ENCODE assay signal across 8 cellular contexts in genomic region chr9:41272879-41273548, GRCh38.
DNase-seq lines count a peak whose midpoint lies in the region; ATAC-seq and TF ChIP-seq lines count a peak whose summit lies in the region.
"Not testable (repeated sequence)": the region's sequence is repeated elsewhere in the genome, so short reads cannot be mapped to it uniquely, and the experiment has no call there.

No MANE protein-coding gene starts in this region.

- peak overlapping the region; percentile 65 for H3K27ac ChIP-seq in DOHH2 (ENCODE audit: low read depth, low read length)

- peak; percentile 61 for DNase-seq in activated naive CD8-positive, alpha-beta T cell treated with anti-CD3 and anti-CD28 coated beads, Interleukin-2, amount 10 ng/mL, durations not matched to agents 7 days and 5 days
- DNase-seq in glutamatergic neuron (peak; percentile 64), nephron progenitor cell (peak; percentile 43)
- peak; percentile 54 to 85 for DNase-seq in stimulated activated effector memory CD8-positive, alpha-beta T cell treated with anti-CD3 and anti-CD28 coated beads, Interleukin-12 subunit alpha, Interleukin-12 subunit beta, amount 100 ng/mL, for 72 hours (ENCODE audit: low spot score in 2 of 2)

- not testable (repeated sequence) for H3K27me3 ChIP-seq in DOHH2 (ENCODE audit: control insufficient read depth, low read length)

- not testable (repeated sequence) for H3K27me3 Mint-ChIP-seq in activated naive CD8-positive, alpha-beta T cell treated with anti-CD3 and anti-CD28 coated beads, Interleukin-2, amount 10 ng/mL, durations not matched to agents 7 days and 5 days; glutamatergic neuron (ENCODE audit: unreplicated experiment)
- peaks cover 19% of the 10 kb centered on the region for H3K27me3 Mint-ChIP-seq in nephron progenitor cell (ENCODE audit: low read depth, poor library complexity)

- H3K36me3 Mint-ChIP-seq in activated naive CD8-positive, alpha-beta T cell treated with anti-CD3 and anti-CD28 coated beads, Interleukin-2, amount 10 ng/mL, durations not matched to agents 7 days and 5 days; glutamatergic neuron (ENCODE audit: unreplicated experiment); nephron progenitor cell (ENCODE audit: low read depth); stimulated activated effector memory CD8-positive, alpha-beta T cell treated with anti-CD3 and anti-CD28 coated beads, Interleukin-12 subunit alpha, Interleukin-12 subunit beta, amount 100 ng/mL, for 72 hours: not testable (repeated sequence)

- peak overlapping the region; percentile 71 for H3K4me2 ChIP-seq in DOHH2 (ENCODE audit: low read length)

- TF ChIP-seq CTCF in DOHH2 (IDR thresholded peaks at IDR 0.05; ENCODE audit: low read depth, low read length, poor library complexity, severe bottlenecking); glutamatergic neuron (IDR thresholded peaks at IDR 0.05; ENCODE audit: partially characterized antibody, unreplicated experiment); nephron progenitor cell (IDR thresholded peaks at IDR 0.05): not testable (repeated sequence)

- POLR2A ChIA-PET in activated naive CD8-positive, alpha-beta T cell treated with anti-CD3 and anti-CD28 coated beads, Interleukin-2, amount 10 ng/mL, durations not matched to agents 7 days and 5 days (lab: Charles Lee): not testable (repeated sequence)

- H3K9me2 ChIP-seq in DOHH2 (replicated peaks; ENCODE audit: control insufficient read depth, low read length): not testable (repeated sequence)

- H3K4me1 ChIP-seq in DOHH2 (ENCODE audit: control insufficient read depth, low read length): not testable (repeated sequence)

- peak overlapping the region; percentile 74 for H3K4me3 ChIP-seq in DOHH2 (ENCODE audit: low read length)

- H3F3A ChIP-seq in DOHH2 (ENCODE audit: control insufficient read depth, insufficient read depth): not testable (repeated sequence)

- peaks cover 13% of the 10 kb centered on the region for H3K79me2 ChIP-seq in DOHH2 (ENCODE audit: control insufficient read depth, low read length)

- H3K4me3 Mint-ChIP-seq in activated naive CD8-positive, alpha-beta T cell treated with anti-CD3 and anti-CD28 coated beads, Interleukin-2, amount 10 ng/mL, durations not matched to agents 7 days and 5 days; glutamatergic neuron (ENCODE audit: unreplicated experiment); nephron progenitor cell: not testable (repeated sequence)
- peak overlapping the region; percentile 53 for H3K4me3 Mint-ChIP-seq in stimulated activated effector memory CD8-positive, alpha-beta T cell treated with anti-CD3 and anti-CD28 coated beads, Interleukin-12 subunit alpha, Interleukin-12 subunit beta, amount 100 ng/mL, for 72 hours

- not testable (repeated sequence) for H3K27ac Mint-ChIP-seq in activated naive CD8-positive, alpha-beta T cell treated with anti-CD3 and anti-CD28 coated beads, Interleukin-2, amount 10 ng/mL, durations not matched to agents 7 days and 5 days; glutamatergic neuron (ENCODE audit: unreplicated experiment); nephron progenitor cell; stimulated activated effector memory CD8-positive, alpha-beta T cell treated with anti-CD3 and anti-CD28 coated beads, Interleukin-12 subunit alpha, Interleukin-12 subunit beta, amount 100 ng/mL, for 72 hours

- H3K9me3 ChIP-seq in DOHH2 (ENCODE audit: control insufficient read depth, insufficient read depth, low read length): not testable (repeated sequence)

- ATAC-seq in GM21423 (IDR thresholded peaks at IDR 0.05; ENCODE audit: unreplicated experiment): peak; percentile 30
- peak; percentile 55 for ATAC-seq in HG03196 (IDR thresholded peaks at IDR 0.05; ENCODE audit: unreplicated experiment)
- ATAC-seq in SK-N-SH treated with all-trans-retinoic acid at 6 μM for 48 hours: peak; percentile 37
- ATAC-seq in activated naive CD8-positive, alpha-beta T cell treated with anti-CD3 and anti-CD28 coated beads, Interleukin-2, amount 10 ng/mL, durations not matched to agents 7 days and 5 days (ENCODE audit: low read depth): not testable (repeated sequence)
- peak; percentile 20 for ATAC-seq in stimulated activated effector memory CD8-positive, alpha-beta T cell treated with anti-CD3 and anti-CD28 coated beads, Interleukin-12 subunit alpha, Interleukin-12 subunit beta, amount 100 ng/mL, for 72 hours

- H4K20me1 ChIP-seq in DOHH2 (ENCODE audit: control insufficient read depth, insufficient read depth, low read depth, low read length): not testable (repeated sequence)

- not testable (repeated sequence) for H3K9me3 Mint-ChIP-seq in activated naive CD8-positive, alpha-beta T cell treated with anti-CD3 and anti-CD28 coated beads, Interleukin-2, amount 10 ng/mL, durations not matched to agents 7 days and 5 days; glutamatergic neuron (ENCODE audit: unreplicated experiment); nephron progenitor cell; stimulated activated effector memory CD8-positive, alpha-beta T cell treated with anti-CD3 and anti-CD28 coated beads, Interleukin-12 subunit alpha, Interleukin-12 subunit beta, amount 100 ng/mL, for 72 hours

- H3K4me1 Mint-ChIP-seq in activated naive CD8-positive, alpha-beta T cell treated with anti-CD3 and anti-CD28 coated beads, Interleukin-2, amount 10 ng/mL, durations not matched to agents 7 days and 5 days; glutamatergic neuron (ENCODE audit: low read depth, unreplicated experiment); nephron progenitor cell; stimulated activated effector memory CD8-positive, alpha-beta T cell treated with anti-CD3 and anti-CD28 coated beads, Interleukin-12 subunit alpha, Interleukin-12 subunit beta, amount 100 ng/mL, for 72 hours: not testable (repeated sequence)

- not testable (repeated sequence) for H3K36me3 ChIP-seq in DOHH2 (ENCODE audit: control insufficient read depth, low read length)
